39 cellular contexts compared by ENCODE assay signal in the genomic region with DNA sequence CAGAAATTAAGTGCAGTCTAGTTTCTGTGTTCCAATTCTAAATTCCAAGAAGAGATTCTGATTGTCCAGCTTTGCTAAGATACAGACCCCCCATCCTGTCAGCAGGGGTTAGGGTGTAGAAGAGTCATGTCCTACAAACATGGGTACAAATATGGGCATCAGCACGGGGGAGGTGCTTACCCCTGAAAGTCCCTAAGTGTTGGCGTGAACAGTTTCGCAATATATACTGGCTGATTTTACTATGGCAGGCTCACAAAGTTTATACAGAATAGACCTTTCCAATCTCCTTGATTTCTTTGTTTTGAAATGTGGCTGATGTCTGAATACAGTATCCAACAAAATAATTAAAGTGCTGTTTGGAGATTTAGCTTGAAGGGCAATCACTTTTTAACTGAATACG.
"Had no signal": no experiment of that assay in that cellular context is flagged by ENCODE, and none has a peak within 500 bp of the region (broad histone marks: within the 10 kb centered on the region; RNA-seq: fewer than 3 reads in every experiment).

No MANE protein-coding gene starts in this region.

- H3K36me3 Mint-ChIP-seq: activated CD8-positive, alpha-beta memory T cell treated with anti-CD3 and anti-CD28 coated beads, Interleukin-2, amount 10 ng/mL, durations not matched to agents 7 days and 5 days; activated naive CD4-positive, alpha-beta T cell treated with anti-CD3 and anti-CD28 coated beads, Interleukin-2, amount 10 ng/mL, durations not matched to agents 7 days and 5 days; activated naive CD8-positive, alpha-beta T cell; brain had no signal

- H3K9me3 Mint-ChIP-seq: activated CD4-positive, alpha-beta memory T cell treated with anti-CD3 and anti-CD28 coated beads, Interleukin-2, amount 10 ng/mL, durations not matched to agents 7 days and 5 days; activated naive CD4-positive, alpha-beta T cell treated with anti-CD3 and anti-CD28 coated beads, Interleukin-2, amount 10 ng/mL, durations not matched to agents 7 days and 5 days; activated naive CD8-positive, alpha-beta T cell treated with anti-CD3 and anti-CD28 coated beads, Interleukin-2, amount 50 U/mL, for 24 hours; brain had no signal

- H3K27me3 Mint-ChIP-seq: activated CD4-positive, alpha-beta memory T cell treated with anti-CD3 and anti-CD28 coated beads, Interleukin-2, amount 10 ng/mL, durations not matched to agents 7 days and 5 days; activated CD8-positive, alpha-beta memory T cell treated with anti-CD3 and anti-CD28 coated beads, Interleukin-2, amount 10 ng/mL, durations not matched to agents 7 days and 5 days; activated naive CD4-positive, alpha-beta T cell treated with anti-CD3 and anti-CD28 coated beads, Interleukin-2, amount 10 ng/mL, durations not matched to agents 7 days and 5 days; activated naive CD8-positive, alpha-beta T cell; activated naive CD8-positive, alpha-beta T cell treated with anti-CD3 and anti-CD28 coated beads, Interleukin-2, amount 50 U/mL, for 24 hours had no signal

- H3K27ac ChIP-seq: Peyer's patch, RWPE1, WERI-Rb-1 had no signal

- ATAC-seq: activated CD8-positive, alpha-beta memory T cell treated with anti-CD3 and anti-CD28 coated beads, Interleukin-2, amount 10 ng/mL, durations not matched to agents 7 days and 5 days; activated naive CD8-positive, alpha-beta T cell treated with anti-CD3 and anti-CD28 coated beads, Interleukin-2, amount 50 U/mL, for 24 hours; PC-3; Right ventricle myocardium inferior; SK-N-SH treated with all-trans-retinoic acid at 6 μM for 48 hours had no signal

- H3K4me1 ChIP-seq: Peyer's patch had no signal

- H3K4me3 ChIP-seq: Peyer's patch had no signal

- H3K36me3 ChIP-seq: Peyer's patch, WERI-Rb-1 had no signal

- H3K4me1 Mint-ChIP-seq: activated CD4-positive, alpha-beta memory T cell treated with anti-CD3 and anti-CD28 coated beads, Interleukin-2, amount 10 ng/mL, durations not matched to agents 7 days and 5 days; activated CD8-positive, alpha-beta memory T cell treated with anti-CD3 and anti-CD28 coated beads, Interleukin-2, amount 10 ng/mL, durations not matched to agents 7 days and 5 days; activated naive CD4-positive, alpha-beta T cell treated with anti-CD3 and anti-CD28 coated beads, Interleukin-2, amount 10 ng/mL, durations not matched to agents 7 days and 5 days; activated naive CD8-positive, alpha-beta T cell treated with anti-CD3 and anti-CD28 coated beads, Interleukin-2, amount 50 U/mL, for 24 hours; brain had no signal

- H3K4me3 Mint-ChIP-seq: activated CD4-positive, alpha-beta memory T cell treated with anti-CD3 and anti-CD28 coated beads, Interleukin-2, amount 10 ng/mL, durations not matched to agents 7 days and 5 days; activated CD8-positive, alpha-beta memory T cell treated with anti-CD3 and anti-CD28 coated beads, Interleukin-2, amount 10 ng/mL, durations not matched to agents 7 days and 5 days; activated naive CD4-positive, alpha-beta T cell treated with anti-CD3 and anti-CD28 coated beads, Interleukin-2, amount 10 ng/mL, durations not matched to agents 7 days and 5 days; activated naive CD8-positive, alpha-beta T cell; activated naive CD8-positive, alpha-beta T cell treated with anti-CD3 and anti-CD28 coated beads, Interleukin-2, amount 50 U/mL, for 24 hours; brain had no signal

- H3K27ac Mint-ChIP-seq: activated CD4-positive, alpha-beta memory T cell treated with anti-CD3 and anti-CD28 coated beads, Interleukin-2, amount 10 ng/mL, durations not matched to agents 7 days and 5 days; activated CD8-positive, alpha-beta memory T cell treated with anti-CD3 and anti-CD28 coated beads, Interleukin-2, amount 10 ng/mL, durations not matched to agents 7 days and 5 days; activated naive CD4-positive, alpha-beta T cell treated with anti-CD3 and anti-CD28 coated beads, Interleukin-2, amount 10 ng/mL, durations not matched to agents 7 days and 5 days; activated naive CD8-positive, alpha-beta T cell; activated naive CD8-positive, alpha-beta T cell treated with anti-CD3 and anti-CD28 coated beads, Interleukin-2, amount 50 U/mL, for 24 hours; brain had no signal

- DNase-seq: activated CD4-positive, alpha-beta memory T cell treated with anti-CD3 and anti-CD28 coated beads, Interleukin-2, amount 10 ng/mL, durations not matched to agents 7 days and 5 days; activated CD4-positive, alpha-beta T cell treated with anti-CD3 and anti-CD28 coated beads for 1 hour; activated CD4-positive, alpha-beta T cell treated with anti-CD3 and anti-CD28 coated beads for 48 hours; activated CD4-positive, CD25-positive, alpha-beta regulatory T cell; activated CD8-positive, alpha-beta memory T cell treated with anti-CD3 and anti-CD28 coated beads for 24 hours; activated CD8-positive, alpha-beta memory T cell treated with anti-CD3 and anti-CD28 coated beads, Interleukin-2, amount 10 ng/mL, durations not matched to agents 7 days and 5 days; activated CD8-positive, alpha-beta memory T cell treated with anti-CD3 and anti-CD28 coated beads, Interleukin-2, amount 50 U/mL, for 48 hours; activated effector memory CD4-positive, alpha-beta T cell treated with Interleukin-2 at 50 U/mL for 16 hours; activated naive CD4-positive, alpha-beta T cell treated with anti-CD3 and anti-CD28 coated beads, Interleukin-2, amount 10 ng/mL, durations not matched to agents 7 days and 5 days; activated naive CD8-positive, alpha-beta T cell treated with anti-CD3 and anti-CD28 coated beads, Interleukin-2, amount 50 U/mL, for 24 hours; activated T-cell treated with anti-CD3 and anti-CD28 coated beads, Interleukin-2, amount 50 U/mL, for 48 hours; anterior cingulate cortex; caudate nucleus; cerebellar nuclear complex; MV-4-11; NCI-H1092 treated with DMSO at 0.1 percent for 48 hours; NCI-H1417; NCI-H146; NCI-H187; NCI-H2029 treated with DMSO at 0.1 percent for 48 hours; NCI-H2107; NCI-H2171; NCI-H510A; NCI-H526; NCI-H748 treated with DMSO at 0.1 percent for 48 hours; NK-92 treated with Interleukin-12 subunit alpha and Interleukin-12 subunit beta, amount 100 ng/mL, for 24 hours; PC-3; Peyer's patch; SIG-M5; SW 1271; T-helper 1 cell; T-helper 2 cell; T-helper 9 cell; WERI-Rb-1 had no signal

- H3K9me3 ChIP-seq: Peyer's patch had no signal

- H3K27me3 ChIP-seq: Peyer's patch had no signal
